Comparison of ENCODE assay signal across 11 cellular contexts in genomic region chr10:79434223-79434687, GRCh38. TPM values are rescaled to one million over a fixed set of nuclear protein-coding genes. Genes with fewer than 3 reads are reported as not detected.
DNase-seq lines count a peak whose midpoint lies in the region; ATAC-seq and TF ChIP-seq lines count a peak whose summit lies in the region.
"Had no signal": no experiment of that assay in that cellular context is flagged by ENCODE, and none has a peak within 500 bp of the region (broad histone marks: within the 10 kb centered on the region; RNA-seq: fewer than 3 reads in every experiment).

No MANE protein-coding gene starts in this region.

- POLR2A ChIA-PET in activated CD4-positive, alpha-beta memory T cell treated with anti-CD3 and anti-CD28 coated beads for 36 hours (lab: Charles Lee) = interaction anchor here (1.0 to 2.2 kb wide), 3 partner anchors 11 to 103 kb away, joined by 3 to 11 read pairs (median 3); partner anchors contain the start of gene ZCCHC24
- POLR2A ChIA-PET in activated CD4-positive, alpha-beta memory T cell treated with anti-CD3 and anti-CD28 coated beads, Interleukin-2, amount 10 ng/mL, durations not matched to agents 7 days and 5 days (lab: Charles Lee) = no interaction called here

- H3K27me3 ChIP-seq in lower lobe of right lung (ENCODE audit: low read depth) (no peaks in the 10 kb centered on the region), thoracic aorta (replicated peaks; ENCODE audit: insufficient read depth) (no peaks in the 10 kb centered on the region)
- H3K27me3 ChIP-seq: neural progenitor cell had no signal

- H3K9me3 ChIP-seq in lower lobe of right lung (no peaks in the 10 kb centered on the region), thoracic aorta (no peaks in the 10 kb centered on the region)

- H3K4me3 ChIP-seq in lower lobe of right lung = no peak overlapping the region
- H3K4me3 ChIP-seq in thoracic aorta = peak overlapping the region; percentile 57
- H3K4me3 ChIP-seq: neural progenitor cell had no signal

- peak overlapping the region; percentile 12 for H3K4me3 Mint-ChIP-seq in activated CD4-positive, alpha-beta memory T cell treated with anti-CD3 and anti-CD28 coated beads for 36 hours
- H3K4me3 Mint-ChIP-seq in activated CD4-positive, alpha-beta memory T cell treated with anti-CD3 and anti-CD28 coated beads, Interleukin-2, amount 10 ng/mL, durations not matched to agents 7 days and 5 days = no peak overlapping the region
- H3K4me3 Mint-ChIP-seq: neural progenitor cell; T-helper 1 cell treated with Interleukin-12 subunit alpha and Interleukin-12 subunit beta and Interleukin-4 antibody, amounts not matched to agents 30 μg/mL and 1 μg/mL, for 36 hours had no signal

- no peak overlapping the region for H3K27ac Mint-ChIP-seq in activated CD4-positive, alpha-beta memory T cell treated with anti-CD3 and anti-CD28 coated beads for 36 hours
- H3K27ac Mint-ChIP-seq in activated CD4-positive, alpha-beta memory T cell treated with anti-CD3 and anti-CD28 coated beads, Interleukin-2, amount 10 ng/mL, durations not matched to agents 7 days and 5 days = no peak overlapping the region
- H3K27ac Mint-ChIP-seq: T-helper 1 cell treated with Interleukin-12 subunit alpha and Interleukin-12 subunit beta and Interleukin-4 antibody, amounts not matched to agents 30 μg/mL and 1 μg/mL, for 36 hours had no signal

- peaks cover 65% of the 10 kb centered on the region for H3K4me1 ChIP-seq in lower lobe of right lung
- H3K4me1 ChIP-seq in thoracic aorta (ENCODE audit: control insufficient read depth in 1 of 2, low read depth in 2 of 2) = peaks cover 35 to 86% of the 10 kb centered on the region in 2 donors

- H3K9me3 Mint-ChIP-seq in activated CD4-positive, alpha-beta memory T cell treated with anti-CD3 and anti-CD28 coated beads for 36 hours = no peaks in the 10 kb centered on the region
- H3K9me3 Mint-ChIP-seq in activated CD4-positive, alpha-beta memory T cell treated with anti-CD3 and anti-CD28 coated beads, Interleukin-2, amount 10 ng/mL, durations not matched to agents 7 days and 5 days = no peaks in the 10 kb centered on the region
- H3K9me3 Mint-ChIP-seq: neural progenitor cell; T-helper 1 cell treated with Interleukin-12 subunit alpha and Interleukin-12 subunit beta and Interleukin-4 antibody, amounts not matched to agents 30 μg/mL and 1 μg/mL, for 36 hours had no signal

- peaks cover 13% of the 10 kb centered on the region for H3K4me1 Mint-ChIP-seq in activated CD4-positive, alpha-beta memory T cell treated with anti-CD3 and anti-CD28 coated beads for 36 hours (ENCODE audit: low read depth)
- H3K4me1 Mint-ChIP-seq in activated CD4-positive, alpha-beta memory T cell treated with anti-CD3 and anti-CD28 coated beads, Interleukin-2, amount 10 ng/mL, durations not matched to agents 7 days and 5 days = peaks cover 11% of the 10 kb centered on the region

- no peaks in the 10 kb centered on the region for H3K36me3 Mint-ChIP-seq in activated CD4-positive, alpha-beta memory T cell treated with anti-CD3 and anti-CD28 coated beads for 36 hours
- no peaks in the 10 kb centered on the region for H3K36me3 Mint-ChIP-seq in activated CD4-positive, alpha-beta memory T cell treated with anti-CD3 and anti-CD28 coated beads, Interleukin-2, amount 10 ng/mL, durations not matched to agents 7 days and 5 days (ENCODE audit: low read depth)
- H3K36me3 Mint-ChIP-seq: neural progenitor cell had no signal

- TF ChIP-seq CTCF in lower lobe of right lung (IDR thresholded peaks at IDR 0.05) (no peak), thoracic aorta (IDR thresholded peaks at IDR 0.05) (no peak)

- CTCF ChIA-PET in activated CD4-positive, alpha-beta memory T cell treated with anti-CD3 and anti-CD28 coated beads for 36 hours (lab: Charles Lee) = interaction anchor here (0.5 to 1.9 kb wide), 6 partner anchors 11 to 60 kb away, joined by 3 to 5 read pairs (median 4); partner anchors contain the start of gene ZCCHC24
- CTCF ChIA-PET in activated CD4-positive, alpha-beta memory T cell treated with anti-CD3 and anti-CD28 coated beads, Interleukin-2, amount 10 ng/mL, durations not matched to agents 7 days and 5 days (lab: Charles Lee) = interaction anchor here (1.0 kb wide), 1 partner anchor 8 kb away, joined by 3 read pairs; no protein-coding TSS in a partner anchor

- H3K27ac ChIP-seq in angular gyrus (ENCODE audit: low read depth, low read length) (peak overlapping the region; percentile 29), lower lobe of right lung (peak overlapping the region; percentile 18), thoracic aorta (peak overlapping the region; percentile 88 to 91)
- H3K27ac ChIP-seq: neural progenitor cell had no signal

- no peaks in the 10 kb centered on the region for H3K27me3 Mint-ChIP-seq in activated CD4-positive, alpha-beta memory T cell treated with anti-CD3 and anti-CD28 coated beads for 36 hours
- H3K27me3 Mint-ChIP-seq in activated CD4-positive, alpha-beta memory T cell treated with anti-CD3 and anti-CD28 coated beads, Interleukin-2, amount 10 ng/mL, durations not matched to agents 7 days and 5 days = peaks cover 8% of the 10 kb centered on the region

- DNase-seq in activated CD4-positive, alpha-beta memory T cell treated with anti-CD3 and anti-CD28 coated beads for 36 hours = peak; percentile 54
- DNase-seq in activated CD4-positive, alpha-beta memory T cell treated with anti-CD3 and anti-CD28 coated beads, Interleukin-2, amount 10 ng/mL, durations not matched to agents 7 days and 5 days = no peak
- DNase-seq in lower lobe of right lung = no peak
- no peak for DNase-seq in thoracic aorta (ENCODE audit: low spot score)
- no peak for DNase-seq in NCI-H1092 (lab: John Stamatoyannopoulos, UW)
- DNase-seq: NCI-H526 treated with DMSO at 0.1 percent for 48 hours had no signal

- H3K36me3 ChIP-seq in lower lobe of right lung (peaks cover 49% of the 10 kb centered on the region), thoracic aorta (no peaks in the 10 kb centered on the region)
- H3K36me3 ChIP-seq: neural progenitor cell had no signal

- ATAC-seq in lower lobe of right lung = no peak
- no peak for ATAC-seq in thoracic aorta (ENCODE audit: insufficient number of reproducible peaks, low FRiP score, low read depth)
- no peak for ATAC-seq in GM18861 (IDR thresholded peaks at IDR 0.05; ENCODE audit: unreplicated experiment)
- ATAC-seq in HG02973 (IDR thresholded peaks at IDR 0.05; ENCODE audit: unreplicated experiment) = no peak

- intact Hi-C loops in activated CD4-positive, alpha-beta memory T cell treated with anti-CD3 and anti-CD28 coated beads for 36 hours (cut with micrococcal nuclease) = loop anchor here (1.0 kb wide), 1 partner anchor 11 kb away; the partner anchor contains the start of gene ZCCHC24
- intact Hi-C loops in lower lobe of right lung (cut with DNase I) = no loop called here

RNA-seq across cellular contexts. Expression of gene ZCCHC24, which starts 11.2 kb away (rescaled TPM):
- total RNA-seq in activated CD4-positive, alpha-beta memory T cell treated with anti-CD3 and anti-CD28 coated beads for 36 hours = under 1 TPM; 0.77 to 1.00 TPM
- 1 to 10 TPM; 1.5 TPM for total RNA-seq in activated CD4-positive, alpha-beta memory T cell treated with anti-CD3 and anti-CD28 coated beads, Interleukin-2, amount 10 ng/mL, durations not matched to agents 7 days and 5 days
- total RNA-seq in lower lobe of right lung (34.7 TPM), thoracic aorta (10 to 100 TPM; 66.9 to 82.9 TPM)

Comparison
In these comparisons a context has a peak if more than half of its experiments do, and no peak if none do; other contexts are left out.
1. H3K27ac ChIP-seq: peak in every context shown above with its lines; median percentile 90 in thoracic aorta; 29 in angular gyrus; 18 in lower lobe of right lung.
2. RNA of gene ZCCHC24, which starts 11.2 kb away (total RNA-seq): 66.9 to 82.9 TPM in thoracic aorta and 34.7 TPM in lower lobe of right lung (single experiment); 1.5 TPM in activated CD4-positive, alpha-beta memory T cell treated with anti-CD3 and anti-CD28 coated beads, Interleukin-2, amount 10 ng/mL, durations not matched to agents 7 days and 5 days and 0.77 to 1.00 TPM in activated CD4-positive, alpha-beta memory T cell treated with anti-CD3 and anti-CD28 coated beads for 36 hours; every median in the first group is over 10 times any median in the second.